Comparison of ENCODE assay signal across 13 cellular contexts in genomic region chr1:241637046-241637590, GRCh38. TPM values are rescaled to one million over a fixed set of nuclear protein-coding genes. Genes with fewer than 3 reads are reported as not detected.
DNase-seq lines count a peak whose midpoint lies in the region; ATAC-seq, FAIRE-seq and TF ChIP-seq lines count a peak whose summit lies in the region.
"Had no signal": no experiment of that assay in that cellular context is flagged by ENCODE, and none has a peak within 500 bp of the region (broad histone marks: within the 10 kb centered on the region; RNA-seq: fewer than 3 reads in every experiment).

No MANE protein-coding gene starts in this region.

- CTCF ChIA-PET in A549 (lab: Yijun Ruan, JAX): interaction anchor here (0.7 to 4.2 kb wide), 4 partner anchors 9 to 189 kb away, joined by 3 to 24 read pairs (median 4); no protein-coding TSS in a partner anchor

- H3K4me3 Mint-ChIP-seq in activated T-helper 2 cell treated with anti-CD3 and anti-CD28 coated beads, Interferon-gamma antibody, Interleukin-2, Interleukin-4, amounts not matched to agents 10 μg/mL and 5 μg/mL and 100 μg/mL, durations not matched to agents 14 hours and 24 hours and 36 hours (ENCODE audit: low read depth): peak overlapping the region; percentile 75

- no peaks in the 10 kb centered on the region for H3K9me3 ChIP-seq in A549

- intact Hi-C loops in activated T-helper 2 cell treated with anti-CD3 and anti-CD28 coated beads, Interferon-gamma antibody, Interleukin-2, Interleukin-4, amounts not matched to agents 10 μg/mL and 5 μg/mL and 100 μg/mL, durations not matched to agents 14 hours and 24 hours and 36 hours (cut with micrococcal nuclease): no loop called here

- H3K4me1 Mint-ChIP-seq in activated T-helper 2 cell treated with anti-CD3 and anti-CD28 coated beads, Interferon-gamma antibody, Interleukin-2, Interleukin-4, amounts not matched to agents 10 μg/mL and 5 μg/mL and 100 μg/mL, durations not matched to agents 14 hours and 24 hours and 36 hours (ENCODE audit: low read depth): peaks cover 47% of the 10 kb centered on the region

- peak overlapping the region; percentile 64 to 89; a peak in 3 of 6 replicates for H3K27ac ChIP-seq in A549
- H3K27ac ChIP-seq: cardiac muscle cell had no signal

- no peak for TF ChIP-seq CTCF in A549 (IDR thresholded peaks at IDR 0.05)

- no peak for TF ChIP-seq POLR2A in A549 (IDR thresholded peaks at IDR 0.05; ENCODE audit: low read length)

- no peaks in the 10 kb centered on the region for H3K27me3 Mint-ChIP-seq in activated T-helper 2 cell treated with anti-CD3 and anti-CD28 coated beads, Interferon-gamma antibody, Interleukin-2, Interleukin-4, amounts not matched to agents 10 μg/mL and 5 μg/mL and 100 μg/mL, durations not matched to agents 14 hours and 24 hours and 36 hours (ENCODE audit: low read depth)

- H3K9me3 Mint-ChIP-seq in activated T-helper 2 cell treated with anti-CD3 and anti-CD28 coated beads, Interferon-gamma antibody, Interleukin-2, Interleukin-4, amounts not matched to agents 10 μg/mL and 5 μg/mL and 100 μg/mL, durations not matched to agents 14 hours and 24 hours and 36 hours: no peaks in the 10 kb centered on the region

- DNase-seq in A549 (ENCODE audit: low read depth in 1 of 2, low spot score in 1 of 2): no peak
- DNase-seq in activated T-helper 2 cell treated with anti-CD3 and anti-CD28 coated beads, Interferon-gamma antibody, Interleukin-2, Interleukin-4, amounts not matched to agents 10 μg/mL and 5 μg/mL and 100 μg/mL, durations not matched to agents 14 hours and 24 hours and 36 hours (ENCODE audit: low spot score): no peak
- peak; percentile 47 for DNase-seq in iris pigment epithelial cell (ENCODE audit: low read depth)
- no peak for DNase-seq in NK-92 treated with Interleukin-12 subunit alpha and Interleukin-12 subunit beta, amount 100 ng/mL, for 24 hours (lab: John Stamatoyannopoulos, UW)
- DNase-seq: NCI-H1694 treated with DMSO at 0.1 percent for 48 hours; stimulated activated CD4-positive, alpha-beta T cell treated with anti-CD3 and anti-CD28 coated beads, Interleukin-2, amount 100 ng/mL, for 24 hours had no signal

- H3K4me2 ChIP-seq in A549: peak overlapping the region; percentile 88

- H3K36me3 Mint-ChIP-seq in activated T-helper 2 cell treated with anti-CD3 and anti-CD28 coated beads, Interferon-gamma antibody, Interleukin-2, Interleukin-4, amounts not matched to agents 10 μg/mL and 5 μg/mL and 100 μg/mL, durations not matched to agents 14 hours and 24 hours and 36 hours (ENCODE audit: low read depth): peaks cover 42% of the 10 kb centered on the region

- no peak for TF ChIP-seq EP300 in A549 (IDR thresholded peaks at IDR 0.05)

- FAIRE-seq in A549 (lab: Jason Lieb, UNC): no peak

- POLR2A ChIA-PET in A549 (lab: Yijun Ruan, JAX): no interaction called here

- no peak overlapping the region for H3K27ac Mint-ChIP-seq in activated T-helper 2 cell treated with anti-CD3 and anti-CD28 coated beads, Interferon-gamma antibody, Interleukin-2, Interleukin-4, amounts not matched to agents 10 μg/mL and 5 μg/mL and 100 μg/mL, durations not matched to agents 14 hours and 24 hours and 36 hours

- TF ChIP-seq RAD21 in A549 (conservative IDR thresholded peaks at IDR 0.05 in 1 of 2, IDR thresholded peaks at IDR 0.05 in 1 of 2): no peak

- H3K4me3 ChIP-seq in A549: peak overlapping the region; percentile 74
- peak overlapping the region; percentile 87 for H3K4me3 ChIP-seq in GM08714 (ENCODE audit: low read length)
- H3K4me3 ChIP-seq: cardiac muscle cell had no signal

- no peak for ATAC-seq in A549
- ATAC-seq in HG03442 (IDR thresholded peaks at IDR 0.05; ENCODE audit: unreplicated experiment): no peak
- ATAC-seq in GM21737 (IDR thresholded peaks at IDR 0.05; ENCODE audit: unreplicated experiment): no peak
- ATAC-seq in GM21717 (IDR thresholded peaks at IDR 0.05; ENCODE audit: unreplicated experiment): no peak
- ATAC-seq: Panc1 had no signal

- peaks cover 38% of the 10 kb centered on the region for H3K4me1 ChIP-seq in A549

TF ChIP-seq in A549, 52 proteins besides CTCF, POLR2A, EP300 and RAD21:
- TF ChIP-seq USF2 (IDR thresholded peaks at IDR 0.05): no peak
- TF ChIP-seq NFE2L2 (conservative IDR thresholded peaks at IDR 0.05; ENCODE audit: low read length): no peak
- TF ChIP-seq MAFK (IDR thresholded peaks at IDR 0.05; ENCODE audit: partially characterized antibody): no peak
TF ChIP-seq in A549: peak in this region for 0.

RNA-seq across cellular contexts. Expression of gene CHML, which starts 3.1 kb away (rescaled TPM):
- polyA plus RNA-seq in A549 (2011; rRNA removed) (12.5 and 15.2 TPM in 2 replicates), A549 (2017; fragmentation: RNase III; extraction: RNeasy Plus Mini Kit Qiagen cat#74134 plus additional on column Dnase treatment) (8.8 to 12.6 TPM (median 10.2 TPM) in 3 replicates)
- polyA plus RNA-seq in A549 (2012; cell fraction: cytosol; rRNA removed): 4.0 and 6.5 TPM in 2 replicates
- 6.5 and 7.5 TPM in 2 replicates for polyA plus RNA-seq in A549 (2012; cell fraction: nucleus; rRNA removed)
- 33.7 and 40.7 TPM in 2 replicates for polyA minus RNA-seq in A549 (2011; rRNA and poly(A)+ RNA removed)
- total RNA-seq in activated T-helper 2 cell treated with anti-CD3 and anti-CD28 coated beads, Interferon-gamma antibody, Interleukin-2, Interleukin-4, amounts not matched to agents 10 μg/mL and 5 μg/mL and 100 μg/mL, durations not matched to agents 14 hours and 24 hours and 36 hours: 18.7 and 20.2 TPM in 2 replicates

RNA-seq across cellular contexts. Expression of gene OPN3, which starts 3.1 kb away (rescaled TPM):
- polyA plus RNA-seq in A549 (2011; rRNA removed): 119 and 144 TPM in 2 replicates
- 26.3 and 36.6 TPM in 2 replicates for polyA plus RNA-seq in A549 (2012; cell fraction: cytosol; rRNA removed)
- 14.0 TPM in 2 replicates for polyA plus RNA-seq in A549 (2012; cell fraction: nucleus; rRNA removed)
- polyA plus RNA-seq in A549 (2017; fragmentation: RNase III; extraction: RNeasy Plus Mini Kit Qiagen cat#74134 plus additional on column Dnase treatment): 41.0 to 52.4 TPM (median 41.6 TPM) in 3 replicates
- polyA minus RNA-seq in A549 (2011; rRNA and poly(A)+ RNA removed): 35.1 and 38.8 TPM in 2 replicates
- total RNA-seq in activated T-helper 2 cell treated with anti-CD3 and anti-CD28 coated beads, Interferon-gamma antibody, Interleukin-2, Interleukin-4, amounts not matched to agents 10 μg/mL and 5 μg/mL and 100 μg/mL, durations not matched to agents 14 hours and 24 hours and 36 hours: 15.1 and 17.5 TPM in 2 replicates

RNA-seq across cellular contexts. Expression of gene WDR64, which starts 15.0 kb away (rescaled TPM):
- polyA plus RNA-seq in A549 (2011; rRNA removed): not detected in 2 replicates
- polyA plus RNA-seq in A549 (2012; cell fraction: cytosol; rRNA removed): not detected in 2 replicates
- polyA plus RNA-seq in A549 (2012; cell fraction: nucleus; rRNA removed): not detected in 2 replicates
- polyA plus RNA-seq in A549 (2017; fragmentation: RNase III; extraction: RNeasy Plus Mini Kit Qiagen cat#74134 plus additional on column Dnase treatment): 0.03 TPM in 1 of 3 replicates, not detected in the others
- polyA minus RNA-seq in A549 (2011; rRNA and poly(A)+ RNA removed): 0.37 TPM in 1 of 2 replicates, not detected in the other
- not detected in 2 replicates for total RNA-seq in activated T-helper 2 cell treated with anti-CD3 and anti-CD28 coated beads, Interferon-gamma antibody, Interleukin-2, Interleukin-4, amounts not matched to agents 10 μg/mL and 5 μg/mL and 100 μg/mL, durations not matched to agents 14 hours and 24 hours and 36 hours
- total RNA-seq: cardiac muscle cell, glomerular endothelial cell had no signal
- polyA plus RNA-seq: cardiac muscle cell had no signal
